Comparison of ENCODE assay signal across 8 cellular contexts in the genomic region with DNA sequence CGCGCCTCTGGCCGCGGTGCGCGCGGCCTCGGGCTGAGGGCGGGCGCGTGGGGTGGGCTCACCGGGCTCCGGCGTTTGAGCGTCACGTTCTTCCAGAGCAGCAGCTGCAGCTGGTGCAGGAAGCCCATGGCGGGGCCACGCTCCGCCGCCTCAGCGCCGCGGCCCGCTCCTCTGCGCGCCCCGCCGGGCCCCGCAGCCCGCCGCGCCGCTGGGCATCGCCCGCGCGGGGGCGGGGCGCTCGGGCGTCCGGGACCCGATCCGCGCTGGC. TPM values are rescaled to one million over a fixed set of nuclear protein-coding genes. Genes with fewer than 3 reads are reported as not detected.
DNase-seq lines count a peak whose midpoint lies in the region; ATAC-seq lines count a peak whose summit lies in the region.

A gene with protein sequence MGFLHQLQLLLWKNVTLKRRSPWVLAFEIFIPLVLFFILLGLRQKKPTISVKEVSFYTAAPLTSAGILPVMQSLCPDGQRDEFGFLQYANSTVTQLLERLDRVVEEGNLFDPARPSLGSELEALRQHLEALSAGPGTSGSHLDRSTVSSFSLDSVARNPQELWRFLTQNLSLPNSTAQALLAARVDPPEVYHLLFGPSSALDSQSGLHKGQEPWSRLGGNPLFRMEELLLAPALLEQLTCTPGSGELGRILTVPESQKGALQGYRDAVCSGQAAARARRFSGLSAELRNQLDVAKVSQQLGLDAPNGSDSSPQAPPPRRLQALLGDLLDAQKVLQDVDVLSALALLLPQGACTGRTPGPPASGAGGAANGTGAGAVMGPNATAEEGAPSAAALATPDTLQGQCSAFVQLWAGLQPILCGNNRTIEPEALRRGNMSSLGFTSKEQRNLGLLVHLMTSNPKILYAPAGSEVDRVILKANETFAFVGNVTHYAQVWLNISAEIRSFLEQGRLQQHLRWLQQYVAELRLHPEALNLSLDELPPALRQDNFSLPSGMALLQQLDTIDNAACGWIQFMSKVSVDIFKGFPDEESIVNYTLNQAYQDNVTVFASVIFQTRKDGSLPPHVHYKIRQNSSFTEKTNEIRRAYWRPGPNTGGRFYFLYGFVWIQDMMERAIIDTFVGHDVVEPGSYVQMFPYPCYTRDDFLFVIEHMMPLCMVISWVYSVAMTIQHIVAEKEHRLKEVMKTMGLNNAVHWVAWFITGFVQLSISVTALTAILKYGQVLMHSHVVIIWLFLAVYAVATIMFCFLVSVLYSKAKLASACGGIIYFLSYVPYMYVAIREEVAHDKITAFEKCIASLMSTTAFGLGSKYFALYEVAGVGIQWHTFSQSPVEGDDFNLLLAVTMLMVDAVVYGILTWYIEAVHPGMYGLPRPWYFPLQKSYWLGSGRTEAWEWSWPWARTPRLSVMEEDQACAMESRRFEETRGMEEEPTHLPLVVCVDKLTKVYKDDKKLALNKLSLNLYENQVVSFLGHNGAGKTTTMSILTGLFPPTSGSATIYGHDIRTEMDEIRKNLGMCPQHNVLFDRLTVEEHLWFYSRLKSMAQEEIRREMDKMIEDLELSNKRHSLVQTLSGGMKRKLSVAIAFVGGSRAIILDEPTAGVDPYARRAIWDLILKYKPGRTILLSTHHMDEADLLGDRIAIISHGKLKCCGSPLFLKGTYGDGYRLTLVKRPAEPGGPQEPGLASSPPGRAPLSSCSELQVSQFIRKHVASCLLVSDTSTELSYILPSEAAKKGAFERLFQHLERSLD (N-terminal part only) (minus strand): TSS at position 225 of the 268 bp plus-strand sequence. CDS start 97 bp downstream, at position 128.

- peaks cover 64% of the 10 kb centered on the region for H3K4me1 Mint-ChIP-seq in activated CD8-positive, alpha-beta T cell treated with anti-CD3 and anti-CD28 coated beads, Interleukin-2, amount 10 ng/mL, durations not matched to agents 7 days and 5 days (ENCODE audit: low read depth)

- POLR2A ChIA-PET in activated CD8-positive, alpha-beta T cell treated with anti-CD3 and anti-CD28 coated beads, Interleukin-2, amount 10 ng/mL, durations not matched to agents 7 days and 5 days (lab: Charles Lee): interaction anchor here (1.0 to 1.4 kb wide), 2 partner anchors 29 to 84 kb away, joined by 3 to 6 read pairs; a partner anchor contains a TSS

- H3K4me3 Mint-ChIP-seq in activated CD8-positive, alpha-beta T cell treated with anti-CD3 and anti-CD28 coated beads, Interleukin-2, amount 10 ng/mL, durations not matched to agents 7 days and 5 days: peak within 1 kb of the TSS; percentile 78

- DNase-seq in HT-29 (ENCODE audit: low spot score): no peak
- no peak for DNase-seq in activated CD8-positive, alpha-beta T cell treated with anti-CD3 and anti-CD28 coated beads, Interleukin-2, amount 10 ng/mL, durations not matched to agents 7 days and 5 days
- DNase-seq in left ventricle myocardium superior: no peak
- DNase-seq in sciatic nerve (ENCODE audit: low spot score): no peak
- no peak for DNase-seq in NCI-H2081 (lab: John Stamatoyannopoulos, UW)
- DNase-seq in dedifferentiated amniotic fluid mesenchymal stem cell (ENCODE audit: extremely low spot score): no peak

- intact Hi-C loops in left ventricle myocardium superior (cut with micrococcal nuclease): no loop called here
- intact Hi-C loops in sciatic nerve (cut with DNase I): loop anchor here (10.0 kb wide), 1 partner anchor 183 kb away; a partner anchor contains a TSS

- no peaks in the 10 kb centered on the region for H3K36me3 Mint-ChIP-seq in activated CD8-positive, alpha-beta T cell treated with anti-CD3 and anti-CD28 coated beads, Interleukin-2, amount 10 ng/mL, durations not matched to agents 7 days and 5 days (ENCODE audit: low read depth)

- H3K9me3 Mint-ChIP-seq in activated CD8-positive, alpha-beta T cell treated with anti-CD3 and anti-CD28 coated beads, Interleukin-2, amount 10 ng/mL, durations not matched to agents 7 days and 5 days (ENCODE audit: insufficient read depth): no peaks in the 10 kb centered on the region

- H3K27me3 Mint-ChIP-seq in activated CD8-positive, alpha-beta T cell treated with anti-CD3 and anti-CD28 coated beads, Interleukin-2, amount 10 ng/mL, durations not matched to agents 7 days and 5 days (ENCODE audit: low read depth): peaks cover 2% of the 10 kb centered on the region

- CTCF ChIA-PET in activated CD8-positive, alpha-beta T cell treated with anti-CD3 and anti-CD28 coated beads, Interleukin-2, amount 10 ng/mL, durations not matched to agents 7 days and 5 days (lab: Charles Lee): interaction anchor here (1.2 to 3.9 kb wide), 11 partner anchors 24 to 240 kb away, joined by 3 to 41 read pairs (median 6); a partner anchor contains a TSS

- ATAC-seq in activated CD8-positive, alpha-beta T cell treated with anti-CD3 and anti-CD28 coated beads, Interleukin-2, amount 10 ng/mL, durations not matched to agents 7 days and 5 days: no peak
- ATAC-seq in left ventricle myocardium superior (no peak), sciatic nerve (no peak), HG02870 (IDR thresholded peaks at IDR 0.05; ENCODE audit: unreplicated experiment) (no peak), HG03378 (IDR thresholded peaks at IDR 0.05; ENCODE audit: unreplicated experiment) (no peak)

- H3K27ac Mint-ChIP-seq in activated CD8-positive, alpha-beta T cell treated with anti-CD3 and anti-CD28 coated beads, Interleukin-2, amount 10 ng/mL, durations not matched to agents 7 days and 5 days: peak within 1 kb of the TSS; percentile 88

RNA-seq across cellular contexts. Expression of the gene that starts here (rescaled TPM):
- 92.6 and 99.9 TPM in 2 replicates for total RNA-seq in HT-29 (2014; rRNA removed; shearing (Covaris generic))
- 10 to 100 TPM; 61.5 to 62.0 TPM for total RNA-seq in activated CD8-positive, alpha-beta T cell treated with anti-CD3 and anti-CD28 coated beads, Interleukin-2, amount 10 ng/mL, durations not matched to agents 7 days and 5 days
- total RNA-seq in left ventricle myocardium superior (33.8 TPM), sciatic nerve (298 TPM)
